In genomic region chr2:3754795-3755194, GRCh38 we compare ENCODE assay signal across 19 cellular contexts. TPM values are rescaled to one million over a fixed set of nuclear protein-coding genes. Genes with fewer than 3 reads are reported as not detected.
DNase-seq lines count a peak whose midpoint lies in the region; ATAC-seq, FAIRE-seq and TF ChIP-seq lines count a peak whose summit lies in the region.
"Had no signal": no experiment of that assay in that cellular context is flagged by ENCODE, and none has a peak within 500 bp of the region (broad histone marks: within the 10 kb centered on the region; RNA-seq: fewer than 3 reads in every experiment).

No MANE protein-coding gene starts in this region.

- H3K14ac ChIP-seq in neuronal stem cell (ENCODE audit: low read length), result no peak overlapping the region

- H3K4me3 ChIP-seq in bronchial epithelial cell (ENCODE audit: low read depth, low read length), result no peak overlapping the region
- H3K4me3 ChIP-seq in endodermal cell (ENCODE audit: low read length), result no peak overlapping the region
- no peak overlapping the region for H3K4me3 ChIP-seq in neuronal stem cell (ENCODE audit: low read length in 2 of 2)
- H3K4me3 ChIP-seq: GM23248, HAP-1 had no signal

- no peaks in the 10 kb centered on the region for H3K4me1 ChIP-seq in endodermal cell (ENCODE audit: control insufficient read depth, insufficient read depth, low read length)
- H3K4me1 ChIP-seq in neuronal stem cell (ENCODE audit: control insufficient read depth in 2 of 2, insufficient read depth in 1 of 2, low read depth in 1 of 2, low read length in 2 of 2), result peaks cover 0 to 6% of the 10 kb centered on the region in 2 donors
- H3K4me1 ChIP-seq: HAP-1 had no signal

- no peak overlapping the region for H2BK5ac ChIP-seq in neuronal stem cell (ENCODE audit: low read length)

- H3K36me3 Mint-ChIP-seq in endodermal cell (ENCODE audit: low read depth), result no peaks in the 10 kb centered on the region
- H3K36me3 Mint-ChIP-seq in activated T-cell treated with anti-CD3 and anti-CD28 coated beads, Interleukin-2, amount 50 U/mL, for 4 hours (ENCODE audit: insufficient read depth), result no peaks in the 10 kb centered on the region
- H3K36me3 Mint-ChIP-seq: CD4-positive, alpha-beta memory T cell had no signal

- no peak overlapping the region for H2BK12ac ChIP-seq in neuronal stem cell (ENCODE audit: low read length)

- no peak overlapping the region for H3K23ac ChIP-seq in neuronal stem cell (ENCODE audit: low read depth, low read length, poor library complexity)

- no peak overlapping the region for H3K18ac ChIP-seq in neuronal stem cell (ENCODE audit: low read length)

- H3K9ac ChIP-seq in endodermal cell (ENCODE audit: extremely low read depth, low read length, poor library complexity, severe bottlenecking) (no peak overlapping the region), neuronal stem cell (ENCODE audit: low read depth, low read length, poor library complexity) (no peak overlapping the region)
- H3K9ac ChIP-seq: GM23248 had no signal

- no peaks in the 10 kb centered on the region for H3K4me1 Mint-ChIP-seq in endodermal cell
- H3K4me1 Mint-ChIP-seq in activated T-cell treated with anti-CD3 and anti-CD28 coated beads, Interleukin-2, amount 50 U/mL, for 4 hours (ENCODE audit: low read depth), result no peaks in the 10 kb centered on the region
- H3K4me1 Mint-ChIP-seq: CD4-positive, alpha-beta memory T cell had no signal

- H4K91ac ChIP-seq in neuronal stem cell (ENCODE audit: low read depth, low read length, poor library complexity), result no peak overlapping the region

- no peak overlapping the region for H2AFZ ChIP-seq in neuronal stem cell (ENCODE audit: low read length)
- H2AFZ ChIP-seq: GM23248 had no signal

- H3K27me3 ChIP-seq in bronchial epithelial cell (ENCODE audit: control insufficient read depth, insufficient read depth, low read length) (no peaks in the 10 kb centered on the region), endodermal cell (ENCODE audit: control insufficient read depth, insufficient read depth, low read length, poor library complexity, severe bottlenecking) (no peaks in the 10 kb centered on the region), neuronal stem cell (ENCODE audit: control insufficient read depth in 3 of 3, insufficient read depth in 3 of 3, low read depth in 1 of 3, low read length in 3 of 3) (no peaks in the 10 kb centered on the region)

- H3K9me3 Mint-ChIP-seq in endodermal cell, result no peaks in the 10 kb centered on the region
- H3K9me3 Mint-ChIP-seq in activated T-cell treated with anti-CD3 and anti-CD28 coated beads, Interleukin-2, amount 50 U/mL, for 4 hours, result peaks cover 4% of the 10 kb centered on the region

- H3K27me3 Mint-ChIP-seq in endodermal cell (ENCODE audit: insufficient read depth), result peaks cover 2% of the 10 kb centered on the region
- peaks cover 13% of the 10 kb centered on the region for H3K27me3 Mint-ChIP-seq in activated T-cell treated with anti-CD3 and anti-CD28 coated beads, Interleukin-2, amount 50 U/mL, for 4 hours (ENCODE audit: low read depth)

- no peak overlapping the region for H2BK120ac ChIP-seq in neuronal stem cell (ENCODE audit: low read depth, low read length)

- 98 to 100% methylated on average over 3 of the region's 3 CpGs for whole genome bisulfite sequencing in endodermal cell (ENCODE audit: insufficient coverage in 1 of 2, insufficient read length in 1 of 2), 2 experiments
- WGBS in neuronal stem cell (ENCODE audit: extremely low coverage in 2 of 2, insufficient read length in 2 of 2, insufficient replicate concordance in 1 of 2), 2 donors, result no CpG with 5 or more reads among the region's 3 CpGs

- DNase-seq in bronchial epithelial cell (ENCODE audit: low read depth) (no peak), endodermal cell (peak; percentile 29), neuronal stem cell (ENCODE audit: low spot score) (no peak), superior temporal gyrus (ENCODE audit: extremely low spot score) (peak; percentile 34), hepatic stellate cell (ENCODE audit: low spot score) (no peak)
- DNase-seq in activated T-cell treated with anti-CD3 and anti-CD28 coated beads, Interleukin-2, amount 50 U/mL, for 4 hours, result no peak
- DNase-seq: C1 segment of cervical spinal cord; CD4-positive, alpha-beta memory T cell; COR-L47; DMS153; DND-41; GM23248; HFFc6 had no signal

- H4K8ac ChIP-seq in neuronal stem cell (ENCODE audit: low read depth, low read length), result peak overlapping the region; percentile 53

- no peak for TF ChIP-seq CTCF in bronchial epithelial cell (IDR thresholded peaks at IDR 0.05; ENCODE audit: insufficient read depth, low read length, severe bottlenecking)
- TF ChIP-seq CTCF in endodermal cell (conservative IDR thresholded peaks at IDR 0.05), result no peak

- no peak overlapping the region for H3K4me2 ChIP-seq in neuronal stem cell (ENCODE audit: insufficient read depth, low read length, poor library complexity, severe bottlenecking)

- FAIRE-seq in bronchial epithelial cell (lab: Jason Lieb, UNC), result peak; percentile 28
- FAIRE-seq: G401.6 had no signal

- H2AK5ac ChIP-seq in neuronal stem cell (ENCODE audit: low read depth, low read length), result no peak overlapping the region

- H3K79me1 ChIP-seq in neuronal stem cell (ENCODE audit: low read depth, low read length), result no peaks in the 10 kb centered on the region

- H3K27ac Mint-ChIP-seq in endodermal cell, result no peak overlapping the region
- H3K27ac Mint-ChIP-seq: CD4-positive, alpha-beta memory T cell; HFFc6 had no signal

- H3K9me3 ChIP-seq in endodermal cell (ENCODE audit: control insufficient read depth, low read length) (no peaks in the 10 kb centered on the region), neuronal stem cell (replicated peaks in 1 of 2; ENCODE audit: control insufficient read depth in 2 of 2, insufficient read depth in 1 of 2, low read depth in 1 of 2, low read length in 2 of 2) (peaks cover 0 to 3% of the 10 kb centered on the region in 2 donors)
- H3K9me3 ChIP-seq: HAP-1 had no signal

- no peak overlapping the region for H3K4ac ChIP-seq in neuronal stem cell (ENCODE audit: low read length)

- H3K36me3 ChIP-seq in bronchial epithelial cell (ENCODE audit: control insufficient read depth, insufficient read depth, low read length), result no peaks in the 10 kb centered on the region
- no peaks in the 10 kb centered on the region for H3K36me3 ChIP-seq in endodermal cell (ENCODE audit: control insufficient read depth, insufficient read depth, low read length)
- no peaks in the 10 kb centered on the region for H3K36me3 ChIP-seq in neuronal stem cell (replicated peaks in 1 of 2; ENCODE audit: control insufficient read depth in 2 of 2, insufficient read depth in 2 of 2, low read length in 2 of 2)
- H3K36me3 ChIP-seq: HAP-1 had no signal

- no peak overlapping the region for H3K27ac ChIP-seq in endodermal cell (ENCODE audit: low read depth, low read length)
- no peak overlapping the region for H3K27ac ChIP-seq in neuronal stem cell (replicated peaks; ENCODE audit: low read length)
- H3K27ac ChIP-seq: GM23248 had no signal

- ATAC-seq in activated T-cell treated with anti-CD3 and anti-CD28 coated beads, Interleukin-2, amount 50 U/mL, for 4 hours, result no peak
- ATAC-seq in GM19455 (IDR thresholded peaks at IDR 0.05; ENCODE audit: unreplicated experiment), result no peak

- no peak overlapping the region for H3K4me3 Mint-ChIP-seq in endodermal cell
- no peak overlapping the region for H3K4me3 Mint-ChIP-seq in activated T-cell treated with anti-CD3 and anti-CD28 coated beads, Interleukin-2, amount 50 U/mL, for 4 hours
- H3K4me3 Mint-ChIP-seq: CD4-positive, alpha-beta memory T cell; HFFc6 had no signal

- no peak overlapping the region for H2BK15ac ChIP-seq in neuronal stem cell (ENCODE audit: low read length)

RNA-seq across cellular contexts. Expression of gene DCDC2C, which starts 51.4 kb away (rescaled TPM):
- total RNA-seq in bronchial epithelial cell (not detected in 2 replicates), endodermal cell (not detected)
- not detected for polyA plus RNA-seq in endodermal cell (2013, experiment 1 of 2)
- polyA plus RNA-seq in endodermal cell (2013, experiment 2 of 2), result not detected
- polyA plus RNA-seq in neuronal stem cell (2013, experiment 1 of 2), result not detected
- not detected for polyA plus RNA-seq in neuronal stem cell (2013, experiment 2 of 2)
- total RNA-seq in activated T-cell treated with anti-CD3 and anti-CD28 coated beads, Interleukin-2, amount 50 U/mL, for 4 hours, result not detected
- total RNA-seq: A172; CD4-positive, alpha-beta memory T cell; GM23248; H4; HFFc6 had no signal
- polyA plus RNA-seq: BJ; CD4-positive, alpha-beta memory T cell; GM23248 had no signal

Comparison
In these comparisons a context has a peak if more than half of its experiments do, and no peak if none do; other contexts are left out.
1. DNase-seq: peak in endodermal cell (single experiment) and superior temporal gyrus (single experiment); none in bronchial epithelial cell (single experiment), neuronal stem cell (single experiment), activated T-cell treated with anti-CD3 and anti-CD28 coated beads, Interleukin-2, amount 50 U/mL, for 4 hours (single experiment) and hepatic stellate cell (single experiment).